Comparison of ENCODE assay signal across 35 cellular contexts in genomic region chr6:25068866-25069265, GRCh38.
"Had no signal": no experiment of that assay in that cellular context is flagged by ENCODE, and none has a peak within 500 bp of the region (broad histone marks: within the 10 kb centered on the region; RNA-seq: fewer than 3 reads in every experiment).

No MANE protein-coding gene starts in this region.

- H3K36me3 Mint-ChIP-seq: T-cell had no signal

- H3K9me3 ChIP-seq: body of pancreas, colonic mucosa, gastrocnemius medialis had no signal

- H3K4me3 Mint-ChIP-seq: activated B cell treated with CpG ODN at 0.5 μM for 24 hours; activated CD8-positive, alpha-beta T cell treated with anti-CD3 and anti-CD28 coated beads for 36 hours; activated naive CD4-positive, alpha-beta T cell treated with anti-CD3 and anti-CD28 coated beads, Interleukin-2, amount 10 ng/mL, durations not matched to agents 7 days and 5 days; activated naive CD8-positive, alpha-beta T cell treated with anti-CD3 and anti-CD28 coated beads, Interleukin-2, amount 10 ng/mL, durations not matched to agents 7 days and 5 days; activated T-cell treated with anti-CD3 and anti-CD28 coated beads, Interleukin-2, amount 50 U/mL, for 24 hours; activated T-cell treated with anti-CD3 and anti-CD28 coated beads, Interleukin-2, amount 50 U/mL, for 72 hours; endodermal cell; T-cell; T-helper 17 cell; T-helper 2 cell treated with Interferon-gamma antibody and Interleukin-4, amounts not matched to agents 5 μg/mL and 100 μg/mL, for 36 hours had no signal

- H3K27me3 ChIP-seq: body of pancreas, cardiac muscle cell, colonic mucosa, foreskin keratinocyte, gastrocnemius medialis, heart left ventricle had no signal

- H3K4me1 ChIP-seq: body of pancreas, colonic mucosa, foreskin keratinocyte, gastrocnemius medialis had no signal

- H3K4me3 ChIP-seq: body of pancreas, cardiac muscle cell, colonic mucosa, gastrocnemius medialis, heart left ventricle had no signal

- H3K27ac Mint-ChIP-seq: activated CD8-positive, alpha-beta T cell treated with anti-CD3 and anti-CD28 coated beads for 36 hours; activated naive CD4-positive, alpha-beta T cell treated with anti-CD3 and anti-CD28 coated beads, Interleukin-2, amount 50 U/mL, for 72 hours; activated naive CD8-positive, alpha-beta T cell treated with anti-CD3 and anti-CD28 coated beads, Interleukin-2, amount 10 ng/mL, durations not matched to agents 7 days and 5 days; activated T-cell treated with anti-CD3 and anti-CD28 coated beads, Interleukin-2, amount 50 U/mL, for 24 hours; activated T-cell treated with anti-CD3 and anti-CD28 coated beads, Interleukin-2, amount 50 U/mL, for 72 hours; endodermal cell; T-helper 17 cell had no signal

- H3K27ac ChIP-seq: body of pancreas, cardiac muscle cell, colonic mucosa, foreskin keratinocyte, gastrocnemius medialis, heart left ventricle, WERI-Rb-1 had no signal

- H3K9me3 Mint-ChIP-seq: activated B cell treated with CpG ODN at 0.5 μM for 24 hours; activated CD8-positive, alpha-beta T cell treated with anti-CD3 and anti-CD28 coated beads for 36 hours; activated naive CD8-positive, alpha-beta T cell treated with anti-CD3 and anti-CD28 coated beads, Interleukin-2, amount 10 ng/mL, durations not matched to agents 7 days and 5 days; activated T-cell treated with anti-CD3 and anti-CD28 coated beads, Interleukin-2, amount 50 U/mL, for 24 hours; activated T-cell treated with anti-CD3 and anti-CD28 coated beads, Interleukin-2, amount 50 U/mL, for 72 hours; T-cell had no signal

- H3K36me3 ChIP-seq: cardiac muscle cell, colonic mucosa, gastrocnemius medialis, heart left ventricle, WERI-Rb-1 had no signal

- DNase-seq: activated B cell treated with CpG ODN at 0.5 μM for 24 hours; activated CD4-positive, alpha-beta T cell treated with anti-CD3 and anti-CD28 coated beads for 48 hours; activated CD4-positive, alpha-beta T cell treated with anti-CD3 and anti-CD28 coated beads, Interleukin-2, amount 50 U/mL, for 1 hour; activated CD4-positive, alpha-beta T cell treated with anti-CD3 and anti-CD28 coated beads, Interleukin-2, amount 50 U/mL, for 48 hours; activated CD8-positive, alpha-beta memory T cell treated with anti-CD3 and anti-CD28 coated beads for 24 hours; activated CD8-positive, alpha-beta T cell treated with anti-CD3 and anti-CD28 coated beads for 36 hours; activated gamma-delta T cell; activated naive CD4-positive, alpha-beta T cell; activated naive CD4-positive, alpha-beta T cell treated with anti-CD3 and anti-CD28 coated beads, Interleukin-2, amount 10 ng/mL, durations not matched to agents 7 days and 5 days; activated naive CD8-positive, alpha-beta T cell treated with anti-CD3 and anti-CD28 coated beads, Interleukin-2, amount 10 ng/mL, durations not matched to agents 7 days and 5 days; activated T-cell treated with anti-CD3 and anti-CD28 coated beads for 4 hours; activated T-cell treated with anti-CD3 and anti-CD28 coated beads, Interleukin-2, amount 50 U/mL, for 24 hours; activated T-cell treated with anti-CD3 and anti-CD28 coated beads, Interleukin-2, amount 50 U/mL, for 72 hours; amniotic stem cell; anterior cingulate cortex; body of pancreas; central memory CD4-positive, alpha-beta T cell; cerebellar nuclear complex; colonic mucosa; effector memory CD4-positive, alpha-beta T cell; endodermal cell; foreskin keratinocyte; gastrocnemius medialis; glutamatergic neuron; heart left ventricle; SW 1271; T-cell; T-helper 17 cell; T1000; WERI-Rb-1 had no signal

- ATAC-seq: activated CD4-positive, CD25-positive, alpha-beta regulatory T cell treated with anti-CD3 and anti-CD28 coated beads, Interleukin-2, amount 50 U/mL, for 24 hours; activated CD8-positive, alpha-beta T cell treated with anti-CD3 and anti-CD28 coated beads for 36 hours; activated naive CD4-positive, alpha-beta T cell treated with anti-CD3 and anti-CD28 coated beads, Interleukin-2, amount 50 U/mL, for 72 hours; activated T-cell treated with anti-CD3 and anti-CD28 coated beads, Interleukin-2, amount 50 U/mL, for 72 hours; body of pancreas; esophagus mucosa; foreskin keratinocyte; gastrocnemius medialis; heart left ventricle; T-cell; T-helper 17 cell had no signal
